In genomic region chr6:16486661-16487060, GRCh38 we compare ENCODE assay signal across 8 cellular contexts.
DNase-seq lines count a peak whose midpoint lies in the region; ATAC-seq and TF ChIP-seq lines count a peak whose summit lies in the region.

No MANE protein-coding gene starts in this region.

- DNase-seq in T-helper 1 cell (peak in 3 of 5 donors; percentile 35 to 45 (median 36)), coronary artery (ENCODE audit: low spot score) (no peak), ecto neural progenitor cell (ENCODE audit: low spot score) (no peak), NOMO-1 treated with dmso at 0.1 percent for 144 hours (lab: John Stamatoyannopoulos, UW; ENCODE audit: unreplicated experiment) (no peak)
- DNase-seq in activated CD8-positive, alpha-beta memory T cell treated with anti-CD3 and anti-CD28 coated beads, Interleukin-2, amount 50 U/mL, for 4 hours = peak; percentile 72
- peak; percentile 44 for DNase-seq in stimulated activated CD8-positive, alpha-beta memory T cell treated with anti-CD3 and anti-CD28 coated beads, Interleukin-15, amount 100 ng/mL, for 4 hours (ENCODE audit: low read depth in 2 of 2)

- no peak overlapping the region for H3K27ac ChIP-seq in coronary artery

- ATAC-seq in GM19395 (IDR thresholded peaks at IDR 0.05; ENCODE audit: unreplicated experiment) (no peak), HG02798 (IDR thresholded peaks at IDR 0.05; ENCODE audit: poor library complexity, unreplicated experiment) (no peak)

- no peak for TF ChIP-seq CTCF in coronary artery (IDR thresholded peaks at IDR 0.05)

- H3K4me3 ChIP-seq in coronary artery = peak overlapping the region; percentile 47

Comparison
In these comparisons a context has a peak if more than half of its experiments do, and no peak if none do; other contexts are left out.
1. DNase-seq: peak in T-helper 1 cell (3 of 5), activated CD8-positive, alpha-beta memory T cell treated with anti-CD3 and anti-CD28 coated beads, Interleukin-2, amount 50 U/mL, for 4 hours (single experiment) and stimulated activated CD8-positive, alpha-beta memory T cell treated with anti-CD3 and anti-CD28 coated beads, Interleukin-15, amount 100 ng/mL, for 4 hours (2 of 2); none in coronary artery (single experiment), ecto neural progenitor cell (single experiment) and NOMO-1 treated with dmso at 0.1 percent for 144 hours (single experiment).